ENCODE assay signal across 1 cellular context in genomic region chr17:63365366-63366237, GRCh38.
A peak's percentile ranks its signal among the peaks of the same experiment; 100 is the strongest.
TF ChIP-seq lines count a peak whose summit lies in the region.

No MANE protein-coding gene starts in this region.

TF ChIP-seq in K562, 482 proteins besides CTCF, POLR2A, EP300 and RAD21 (continued from another document):
- TF ChIP-seq TAF15 (IDR thresholded peaks at IDR 0.05; ENCODE audit: low read depth, low read length) (no peak), KDM1A (IDR thresholded peaks at IDR 0.05) (peak; percentile 83 to 86), HDAC2 (IDR thresholded peaks at IDR 0.05) (0 out of 2 replicates have a peak, but pooled peaks have one; percentile 55), JUND (IDR thresholded peaks at IDR 0.05; ENCODE audit: borderline replicate concordance, low read depth, low read length) (no peak), JUND (tag; IDR thresholded peaks at IDR 0.05; ENCODE audit: borderline replicate concordance, low read depth, low read length) (no peak), ZNF780A (CRISPR knock-in tag; IDR thresholded peaks at IDR 0.05) (no peak), NFE2 (IDR thresholded peaks at IDR 0.05; ENCODE audit: low read depth) (no peak)
TF ChIP-seq in K562: peak in this region for 3.
